In the genomic region with DNA sequence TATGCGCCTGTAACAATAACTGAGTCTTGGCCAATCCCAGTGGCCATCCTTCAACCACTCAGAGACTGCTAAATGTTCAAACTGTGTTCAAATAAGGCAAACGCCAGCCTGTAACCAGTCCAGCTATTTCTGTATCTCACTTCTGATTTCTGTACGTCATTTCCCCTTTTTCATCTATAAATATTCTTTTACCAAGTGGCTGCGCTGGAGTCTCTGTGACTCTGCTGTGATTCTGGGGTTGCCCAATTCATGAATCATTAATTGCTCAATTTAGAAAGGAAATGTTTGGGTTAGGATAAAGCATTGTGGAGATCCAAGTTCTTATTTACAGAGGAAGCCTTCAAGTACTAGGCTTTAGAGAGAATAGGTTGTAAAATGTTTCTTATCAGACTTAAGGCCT, we compare ENCODE assay signal across 10 cellular contexts.
DNase-seq lines count a peak whose midpoint lies in the region; ATAC-seq, FAIRE-seq and TF ChIP-seq lines count a peak whose summit lies in the region.
"Had no signal": no experiment of that assay in that cellular context is flagged by ENCODE, and none has a peak within 500 bp of the region (broad histone marks: within the 10 kb centered on the region; RNA-seq: fewer than 3 reads in every experiment).

No MANE protein-coding gene starts in this region.

- H3F3A ChIP-seq in GM23248 (ENCODE audit: insufficient read depth) = peaks cover 12% of the 10 kb centered on the region; the same call in 1 of the 2 replicates

- H3K9me3 ChIP-seq in GM23248 (ENCODE audit: low read depth) = peaks cover 6% of the 10 kb centered on the region
- H3K9me3 ChIP-seq in heart left ventricle = peaks cover 0 to 20% (median 2%) of the 10 kb centered on the region in 12 donors
- H3K9me3 ChIP-seq in transverse colon = peaks cover 0 to 4% of the 10 kb centered on the region in 2 donors
- peaks cover 12% of the 10 kb centered on the region; the same call in 1 of the 2 replicates for H3K9me3 ChIP-seq in Karpas-422 (ENCODE audit: low read length)

- TF ChIP-seq POLR2A in heart left ventricle (IDR thresholded peaks at IDR 0.05) (no peak), transverse colon (IDR thresholded peaks at IDR 0.05) (no peak)

- no peak for TF ChIP-seq EP300 in transverse colon (IDR thresholded peaks at IDR 0.05; ENCODE audit: low read depth)

- H3K27ac ChIP-seq in GM23248 (peak overlapping the region; percentile 73), heart left ventricle (no peak overlapping the region), transverse colon (peak overlapping the region in 2 of 4 donors; percentile 28 to 50), Karpas-422 (ENCODE audit: low read length) (no peak overlapping the region)

- DNase-seq in GM23248 (peak; percentile 92), SIG-M5 treated with dmso at 0.1 percent for 504 hours (lab: John Stamatoyannopoulos, UW; ENCODE audit: unreplicated experiment) (peak; percentile 84), heart left ventricle (no peak), transverse colon (peak; percentile 10), D721Med (ENCODE audit: insufficient read length, low spot score) (no peak), Karpas-422 (no peak)
- DNase-seq: activated T-cell treated with anti-CD3 and anti-CD28 coated beads, Interleukin-2, amount 50 U/mL, for 24 hours; NCI-H524 treated with DMSO at 0.1 percent for 48 hours; T1000 had no signal

- H3K9me2 ChIP-seq in GM23248 (ENCODE audit: insufficient read depth) (no peaks in the 10 kb centered on the region), Karpas-422 (replicated peaks; ENCODE audit: insufficient read depth, low read length) (peaks cover 7% of the 10 kb centered on the region; the same call in 1 of the 2 replicates)

- intact Hi-C loops in heart left ventricle (cut with DNase I) = no loop called here
- intact Hi-C loops in transverse colon (cut with DNase I; ENCODE audit: low total_unique reads) = no loop called here

- H3K9ac ChIP-seq in GM23248 = peak overlapping the region; percentile 19
- no peak overlapping the region for H3K9ac ChIP-seq in Karpas-422 (ENCODE audit: low read length)

- whole genome bisulfite sequencing in GM23248 (ENCODE audit: low coverage in 1 of 2, low lambda C conversion rate in 2 of 2, missing lambda C conversion rate in 2 of 2), 2 experiments = 28 to 36% methylated on average over 4 of the region's 4 CpGs
- 78 to 86% (median 82%) methylated on average over 4 of the region's 4 CpGs for WGBS in heart left ventricle, 4 donors
- 58 to 72% methylated on average over 2 to 4 of the region's 4 CpGs for WGBS in transverse colon (ENCODE audit: low coverage in 1 of 2), 2 donors

- in situ Hi-C loops in GM23248 (cut with MboI) = no loop called here
- in situ Hi-C loops in transverse colon (cut with MboI; ENCODE audit: low pct_ligation_motif_present in 1 of 4, low pct_unique_long_range_greater_than_20kb in 1 of 4, low sequenced_read_pairs in 3 of 4) = no loop called here

- H3K4me1 ChIP-seq in GM23248 (ENCODE audit: insufficient read depth) = peaks cover 10% of the 10 kb centered on the region
- H3K4me1 ChIP-seq in heart left ventricle = peaks cover 0 to 3% (median 0%) of the 10 kb centered on the region in 12 donors
- H3K4me1 ChIP-seq in transverse colon = no peaks in the 10 kb centered on the region
- peaks cover 5% of the 10 kb centered on the region; the same call in 1 of the 2 replicates for H3K4me1 ChIP-seq in Karpas-422 (ENCODE audit: low read length)

- ATAC-seq in heart left ventricle = peak in 3 of 4 donors; percentile 42 to 71 (median 60)
- no peak for ATAC-seq in GM18517 (IDR thresholded peaks at IDR 0.05; ENCODE audit: unreplicated experiment)

- peak overlapping the region; percentile 59 for H2AFZ ChIP-seq in GM23248
- H2AFZ ChIP-seq in Karpas-422 (ENCODE audit: low read length) = no peak overlapping the region

- H4K20me1 ChIP-seq in GM23248 (ENCODE audit: insufficient read depth) (no peaks in the 10 kb centered on the region), Karpas-422 (ENCODE audit: insufficient read depth, low read depth, low read length) (no peaks in the 10 kb centered on the region)

- H3K36me3 ChIP-seq in GM23248 (ENCODE audit: low read depth) (no peaks in the 10 kb centered on the region), heart left ventricle (no peaks in the 10 kb centered on the region), transverse colon (no peaks in the 10 kb centered on the region), Karpas-422 (ENCODE audit: insufficient read depth, low read length) (no peaks in the 10 kb centered on the region)

- H3K4me2 ChIP-seq in GM23248 (ENCODE audit: unreplicated experiment) = peak overlapping the region; percentile 33
- H3K4me2 ChIP-seq in Karpas-422 (ENCODE audit: low read depth, low read length, poor library complexity, severe bottlenecking) = no peak overlapping the region

- H3K27me3 ChIP-seq in GM23248 (replicated peaks; ENCODE audit: insufficient read depth) (no peaks in the 10 kb centered on the region), heart left ventricle (no peaks in the 10 kb centered on the region), transverse colon (no peaks in the 10 kb centered on the region), Karpas-422 (ENCODE audit: low read length) (no peaks in the 10 kb centered on the region)

- H3K79me2 ChIP-seq in GM23248 (ENCODE audit: insufficient read depth) (no peaks in the 10 kb centered on the region), Karpas-422 (ENCODE audit: low read length) (no peaks in the 10 kb centered on the region)

- H3K4me3 ChIP-seq in GM23248 (no peak overlapping the region), heart left ventricle (no peak overlapping the region), transverse colon (no peak overlapping the region), Karpas-422 (ENCODE audit: low read length) (no peak overlapping the region)

- TF ChIP-seq CTCF in heart left ventricle (IDR thresholded peaks at IDR 0.05) (no peak), transverse colon (IDR thresholded peaks at IDR 0.05) (no peak), D721Med (IDR thresholded peaks at IDR 0.05; ENCODE audit: insufficient read depth, missing control alignments) (no peak)

- no peak for FAIRE-seq in D721Med (lab: Jason Lieb, UNC)

Comparison
In these comparisons a context has a peak if more than half of its experiments do, and no peak if none do; other contexts are left out.
1. DNase-seq: peak in GM23248 (single experiment), SIG-M5 treated with dmso at 0.1 percent for 504 hours (single experiment) and transverse colon (single experiment); none in heart left ventricle (0 of 5), D721Med (single experiment) and Karpas-422 (single experiment).